In genomic region chr3:170419301-170420087, GRCh38 we compare ENCODE assay signal across 8 cellular contexts. TPM values are rescaled to one million over a fixed set of nuclear protein-coding genes. Genes with fewer than 3 reads are reported as not detected.
DNase-seq lines count a peak whose midpoint lies in the region; ATAC-seq and TF ChIP-seq lines count a peak whose summit lies in the region.

No MANE protein-coding gene starts in this region.

- peaks cover 46% of the 10 kb centered on the region for H3K27me3 Mint-ChIP-seq in activated T-cell treated with anti-CD3 and anti-CD28 coated beads, Interleukin-2, amount 50 U/mL, for 4 hours (ENCODE audit: low read depth)

- H3K36me3 ChIP-seq in effector memory CD4-positive, alpha-beta T cell (ENCODE audit: control insufficient read depth, insufficient read depth, low read length) = no peaks in the 10 kb centered on the region
- H3K36me3 ChIP-seq in tibial artery = peaks cover 0 to 4% (median 0%) of the 10 kb centered on the region in 3 donors

- peak overlapping the region; percentile 46 for H3K4me3 Mint-ChIP-seq in activated T-cell treated with anti-CD3 and anti-CD28 coated beads, Interleukin-2, amount 50 U/mL, for 4 hours

- peak overlapping the region; percentile 28 for H3K4me3 ChIP-seq in effector memory CD4-positive, alpha-beta T cell (ENCODE audit: insufficient read depth, low read depth, low read length, poor library complexity, severe bottlenecking)
- peak overlapping the region; percentile 44 to 53 for H3K4me3 ChIP-seq in tibial artery

- peaks cover 24% of the 10 kb centered on the region for H3K27me3 ChIP-seq in effector memory CD4-positive, alpha-beta T cell (replicated peaks; ENCODE audit: control insufficient read depth, insufficient read depth, low read length, poor library complexity, severe bottlenecking)
- peaks cover 0 to 14% of the 10 kb centered on the region in 2 donors for H3K27me3 ChIP-seq in tibial artery

- peaks cover 19% of the 10 kb centered on the region for H3K4me1 ChIP-seq in effector memory CD4-positive, alpha-beta T cell (ENCODE audit: control insufficient read depth, insufficient read depth, low read length, poor library complexity, severe bottlenecking)
- peaks cover 3 to 24% (median 15%) of the 10 kb centered on the region in 4 donors for H3K4me1 ChIP-seq in tibial artery

- intact Hi-C loops in tibial artery (cut with DNase I; ENCODE audit: low total_unique reads) = loop anchor here (5.0 kb wide), 1 partner anchor 393 kb away; no protein-coding TSS in a partner anchor

- H3K9me3 Mint-ChIP-seq in activated T-cell treated with anti-CD3 and anti-CD28 coated beads, Interleukin-2, amount 50 U/mL, for 4 hours = no peaks in the 10 kb centered on the region

- TF ChIP-seq CTCF in tibial artery (IDR thresholded peaks at IDR 0.05) = no peak

- H3K36me3 Mint-ChIP-seq in activated T-cell treated with anti-CD3 and anti-CD28 coated beads, Interleukin-2, amount 50 U/mL, for 4 hours (ENCODE audit: insufficient read depth) = no peaks in the 10 kb centered on the region

- DNase-seq in activated T-cell treated with anti-CD3 and anti-CD28 coated beads, Interleukin-2, amount 50 U/mL, for 4 hours = no peak
- no peak for DNase-seq in activated T-cell treated with anti-CD3 and anti-CD28 coated beads, Interleukin-2, amount 50 U/mL, for 1 hour
- no peak for DNase-seq in effector memory CD4-positive, alpha-beta T cell
- DNase-seq in lung microvascular endothelial cell (ENCODE audit: low read depth in 2 of 2) (peak; percentile 71 to 89), tibial artery (no peak)
- DNase-seq in central memory CD4-positive, alpha-beta T cell = no peak

- no peak overlapping the region for H3K27ac ChIP-seq in effector memory CD4-positive, alpha-beta T cell (ENCODE audit: insufficient read depth, low read length, poor library complexity, severe bottlenecking)
- no peak overlapping the region for H3K27ac ChIP-seq in tibial artery

- H3K9me3 ChIP-seq in effector memory CD4-positive, alpha-beta T cell (ENCODE audit: control insufficient read depth, low read length) = no peaks in the 10 kb centered on the region
- H3K9me3 ChIP-seq in tibial artery = no peaks in the 10 kb centered on the region

- ATAC-seq in activated T-cell treated with anti-CD3 and anti-CD28 coated beads, Interleukin-2, amount 50 U/mL, for 4 hours = peak; percentile 42
- ATAC-seq in HG03460 (IDR thresholded peaks at IDR 0.05; ENCODE audit: unreplicated experiment) (no peak), GM21423 (IDR thresholded peaks at IDR 0.05; ENCODE audit: unreplicated experiment) (no peak)

- peaks cover 19% of the 10 kb centered on the region for H3K4me1 Mint-ChIP-seq in activated T-cell treated with anti-CD3 and anti-CD28 coated beads, Interleukin-2, amount 50 U/mL, for 4 hours (ENCODE audit: low read depth)

RNA-seq across cellular contexts. Expression of gene CLDN11, which starts 0.8 kb away (rescaled TPM):
- total RNA-seq in activated T-cell treated with anti-CD3 and anti-CD28 coated beads, Interleukin-2, amount 50 U/mL, for 4 hours = under 1 TPM; 0.19 to 0.38 (median 0.32) TPM
- 27.6 and 144 TPM in 2 replicates for total RNA-seq in lung microvascular endothelial cell

Comparison
In these comparisons a context has a peak if more than half of its experiments do, and no peak if none do; other contexts are left out.
1. ATAC-seq: peak in activated T-cell treated with anti-CD3 and anti-CD28 coated beads, Interleukin-2, amount 50 U/mL, for 4 hours (2 of 2); none in HG03460 (single experiment) and GM21423 (single experiment).
2. DNase-seq: peak in lung microvascular endothelial cell (2 of 2); none in activated T-cell treated with anti-CD3 and anti-CD28 coated beads, Interleukin-2, amount 50 U/mL, for 4 hours (single experiment), activated T-cell treated with anti-CD3 and anti-CD28 coated beads, Interleukin-2, amount 50 U/mL, for 1 hour (single experiment), effector memory CD4-positive, alpha-beta T cell (0 of 3), tibial artery (0 of 2) and central memory CD4-positive, alpha-beta T cell (single experiment).
3. RNA of gene CLDN11, which starts 0.8 kb away (total RNA-seq): 27.6 to 144 TPM in lung microvascular endothelial cell; 0.19 to 0.38 TPM in activated T-cell treated with anti-CD3 and anti-CD28 coated beads, Interleukin-2, amount 50 U/mL, for 4 hours; every median in the first group is over 10 times any median in the second.